ENCODE assay signal across 25 cellular contexts in genomic region chr20:5211803-5212714, GRCh38.
"Had no signal": no experiment of that assay in that cellular context is flagged by ENCODE, and none has a peak within 500 bp of the region (broad histone marks: within the 10 kb centered on the region; RNA-seq: fewer than 3 reads in every experiment).

No MANE protein-coding gene starts in this region.

- ATAC-seq: activated CD8-positive, alpha-beta T cell treated with anti-CD3 and anti-CD28 coated beads for 36 hours; activated T-cell treated with anti-CD3 and anti-CD28 coated beads, Interleukin-2, amount 50 U/mL, for 4 hours; activated T-helper 17 cell treated with anti-CD3 and anti-CD28 coated beads, Interleukin-2, amount 50 U/mL, for 72 hours; esophagus mucosa; stimulated activated naive CD8-positive, alpha-beta T cell treated with anti-CD3 and anti-CD28 coated beads, Interleukin-15, Interleukin-2, amounts not matched to agents 100 U/mL and 50 U/mL, for 24 hours had no signal

- H3K27ac ChIP-seq: left ventricle myocardium inferior, parathyroid adenoma, right atrium auricular region, uterus had no signal

- H3K27ac Mint-ChIP-seq: activated B cell treated with CpG ODN at 0.5 μM for 24 hours; activated CD8-positive, alpha-beta T cell treated with anti-CD3 and anti-CD28 coated beads for 36 hours; activated T-helper 17 cell treated with anti-CD3 and anti-CD28 coated beads, Interleukin-2, amount 50 U/mL, for 72 hours; endodermal cell; T-helper 1 cell treated with Interleukin-12 subunit alpha and Interleukin-12 subunit beta and Interleukin-4 antibody, amounts not matched to agents 30 μg/mL and 1 μg/mL, for 36 hours; type B pancreatic cell had no signal

- H3K27me3 ChIP-seq: right atrium auricular region, uterus had no signal

- H3K4me1 Mint-ChIP-seq: activated B cell treated with CpG ODN at 0.5 μM for 24 hours; activated T-helper 17 cell treated with anti-CD3 and anti-CD28 coated beads, Interleukin-2, amount 50 U/mL, for 72 hours; immature natural killer cell had no signal

- H3K4me1 ChIP-seq: parathyroid adenoma, uterus had no signal

- H3K36me3 ChIP-seq: uterus had no signal

- H3K4me3 Mint-ChIP-seq: activated B cell treated with CpG ODN at 0.5 μM for 24 hours; activated CD8-positive, alpha-beta T cell treated with anti-CD3 and anti-CD28 coated beads for 36 hours; activated T-cell treated with anti-CD3 and anti-CD28 coated beads, Interleukin-2, amount 50 U/mL, for 4 hours; activated T-helper 17 cell treated with anti-CD3 and anti-CD28 coated beads, Interleukin-2, amount 50 U/mL, for 72 hours; endodermal cell; immature natural killer cell; naive B cell; neural crest cell; T-helper 1 cell treated with Interleukin-12 subunit alpha and Interleukin-12 subunit beta and Interleukin-4 antibody, amounts not matched to agents 30 μg/mL and 1 μg/mL, for 36 hours; type B pancreatic cell had no signal

- H3K27me3 Mint-ChIP-seq: activated B cell treated with CpG ODN at 0.5 μM for 24 hours; activated CD8-positive, alpha-beta T cell treated with anti-CD3 and anti-CD28 coated beads for 36 hours; activated T-helper 17 cell treated with anti-CD3 and anti-CD28 coated beads, Interleukin-2, amount 50 U/mL, for 72 hours; naive B cell; type B pancreatic cell had no signal

- H3K9me3 ChIP-seq: left ventricle myocardium inferior, right atrium auricular region, uterus had no signal

- H3K9me3 Mint-ChIP-seq: activated B cell treated with CpG ODN at 0.5 μM for 24 hours; activated CD8-positive, alpha-beta T cell treated with anti-CD3 and anti-CD28 coated beads for 36 hours; activated T-cell treated with anti-CD3 and anti-CD28 coated beads, Interleukin-2, amount 50 U/mL, for 4 hours; activated T-helper 17 cell treated with anti-CD3 and anti-CD28 coated beads, Interleukin-2, amount 50 U/mL, for 72 hours; endodermal cell; immature natural killer cell; T-helper 1 cell treated with Interleukin-12 subunit alpha and Interleukin-12 subunit beta and Interleukin-4 antibody, amounts not matched to agents 30 μg/mL and 1 μg/mL, for 36 hours had no signal

- H3K4me3 ChIP-seq: left ventricle myocardium inferior, right atrium auricular region, uterus had no signal

- DNase-seq: activated B cell treated with CpG ODN at 0.5 μM for 24 hours; activated CD4-positive, alpha-beta T cell treated with anti-CD3 and anti-CD28 coated beads, Interleukin-2, amount 50 U/mL, for 1 hour; activated CD8-positive, alpha-beta T cell treated with anti-CD3 and anti-CD28 coated beads for 36 hours; activated gamma-delta T cell treated with Interleukin-2 at 50 U/mL for 16 hours; activated naive CD4-positive, alpha-beta T cell treated with anti-CD3 and anti-CD28 coated beads, Interleukin-2, amount 50 U/mL, for 16 hours; activated T-cell treated with anti-CD3 and anti-CD28 coated beads, Interleukin-2, amount 50 U/mL, for 4 hours; amniotic stem cell; cerebellar nuclear complex; cortex of kidney; endodermal cell; foreskin fibroblast; immature natural killer cell; left ventricle myocardium inferior; naive B cell; stimulated activated CD4-positive, alpha-beta T cell treated with anti-CD3 and anti-CD28 coated beads, Interleukin-2, amount 100 ng/mL, for 48 hours; stimulated activated naive CD8-positive, alpha-beta T cell treated with anti-CD3 and anti-CD28 coated beads, Interleukin-15, Interleukin-2, amounts not matched to agents 100 U/mL and 50 U/mL, for 24 hours; SW 1271; uterus had no signal
